ENCODE assay signal across 8 cellular contexts in genomic region chr14:52791204-52792096, GRCh38. TPM values are rescaled to one million over a fixed set of nuclear protein-coding genes. Genes with fewer than 3 reads are reported as not detected.
DNase-seq lines count a peak whose midpoint lies in the region; ATAC-seq and TF ChIP-seq lines count a peak whose summit lies in the region.

GNPNAT1 (minus strand) TSS chr14:52791607; CDS start chr14:52784650, 6,957 bp downstream.

- DNase-seq in GM12864 (ENCODE audit: low read depth) (peak; percentile 62), NCI-H128 (lab: John Stamatoyannopoulos, UW; ENCODE audit: unreplicated experiment) (peak; percentile 70), SW 1271 (lab: John Stamatoyannopoulos, UW) (peak; percentile 90 to 93), Right ventricle myocardium inferior (ENCODE audit: missing footprints) (peak; percentile 93), ovary (peak; percentile 81 to 91 (median 87))
- DNase-seq in activated naive CD8-positive, alpha-beta T cell treated with anti-CD3 and anti-CD28 coated beads, Interleukin-2, amount 50 U/mL, for 16 hours (ENCODE audit: low read depth, low spot score) = peak; percentile 58

- TF ChIP-seq CTCF in GM12864 (IDR thresholded peaks at IDR 0.05; ENCODE audit: low read depth, low read length, missing control alignments) (no peak), ovary (IDR thresholded peaks at IDR 0.05) (no peak)

- H3K9me3 ChIP-seq in ovary = no peaks in the 10 kb centered on the region
- no peaks in the 10 kb centered on the region for H3K9me3 ChIP-seq in thymus (ENCODE audit: control insufficient read depth)

- ATAC-seq in HG02678 (IDR thresholded peaks at IDR 0.05; ENCODE audit: unreplicated experiment) = peak; percentile 95
- ATAC-seq in Right ventricle myocardium inferior = peak; percentile 97

- TF ChIP-seq POLR2A in ovary (IDR thresholded peaks at IDR 0.05) = peak; percentile 53

- 0 to 1% (median 1%) methylated on average over 38 to 75 of the region's 75 CpGs for WGBS in ovary, 3 donors
- 7% methylated on average over 75 of the region's 75 CpGs for WGBS in thymus

- H3K27ac ChIP-seq in ovary (peak within 1 kb of the TSS; percentile 43 to 88), thymus (ENCODE audit: low read depth) (peak within 1 kb of the TSS; percentile 65)

- H3K36me3 ChIP-seq in ovary = no peaks in the 10 kb centered on the region
- no peaks in the 10 kb centered on the region for H3K36me3 ChIP-seq in thymus (ENCODE audit: control insufficient read depth, insufficient read depth)

- TF ChIP-seq EP300 in ovary (IDR thresholded peaks at IDR 0.05) = no peak

- H3K27me3 ChIP-seq in ovary (no peaks in the 10 kb centered on the region), thymus (ENCODE audit: control insufficient read depth, insufficient read depth) (no peaks in the 10 kb centered on the region)

- H3K4me1 ChIP-seq in ovary (ENCODE audit: insufficient read depth) = peaks cover 1% of the 10 kb centered on the region
- H3K4me1 ChIP-seq in thymus (ENCODE audit: control insufficient read depth, insufficient read depth, low read length) = peaks cover 3% of the 10 kb centered on the region

- intact Hi-C loops in Right ventricle myocardium inferior (cut with DNase I) (no loop called here), ovary (cut with DNase I) (no loop called here)

- H3K4me3 ChIP-seq in GM12864 (ENCODE audit: low read depth, low read length) = peak within 1 kb of the TSS; percentile 84
- peak within 1 kb of the TSS; percentile 77 for H3K4me3 ChIP-seq in ovary
- peak within 1 kb of the TSS; percentile 70 for H3K4me3 ChIP-seq in thymus (ENCODE audit: low read length)

RNA-seq across cellular contexts. Expression of gene GNPNAT1, which starts in this region (rescaled TPM):
- 5.2 TPM for total RNA-seq in Right ventricle myocardium inferior
- 10 to 100 TPM in 6 of 7 donors, 1 to 10 TPM in 1; 9.9 to 24.8 (median 16.5) TPM for total RNA-seq in ovary
- 10 to 100 TPM; 11.0 to 29.8 TPM for polyA plus RNA-seq in ovary
- polyA plus RNA-seq in thymus = 7.6 TPM

Comparison
In these comparisons a context has a peak if more than half of its experiments do, and no peak if none do; other contexts are left out.
1. Peak in every context shown above with its lines: DNase-seq, ATAC-seq, H3K4me3 ChIP-seq and H3K27ac ChIP-seq.